Comparison of ENCODE assay signal across 8 cellular contexts in genomic region chr20:3808141-3808479, GRCh38. TPM values are rescaled to one million over a fixed set of nuclear protein-coding genes. Genes with fewer than 3 reads are reported as not detected.
A peak's percentile ranks its signal among the peaks of the same experiment; 100 is the strongest.
DNase-seq lines count a peak whose midpoint lies in the region; ATAC-seq, FAIRE-seq and TF ChIP-seq lines count a peak whose summit lies in the region.

No MANE protein-coding gene starts in this region.

- no peaks in the 10 kb centered on the region for H3K27me3 ChIP-seq in small intestine (ENCODE audit: control insufficient read depth in 2 of 2, insufficient read depth in 2 of 2, low read length in 2 of 2)

- FAIRE-seq in HTR-8/SVneo (lab: Jason Lieb, UNC) (no peak), small intestine (lab: Jason Lieb, UNC) (no peak)

- H3K36me3 ChIP-seq in small intestine (ENCODE audit: control insufficient read depth in 2 of 2, insufficient read depth in 2 of 2, low read length in 2 of 2) = peaks cover 0 to 6% of the 10 kb centered on the region in 2 donors

- H3K27ac ChIP-seq in small intestine (ENCODE audit: low read depth in 1 of 2, low read length in 1 of 2) = peak overlapping the region; percentile 83 to 95

- H3K9me3 Mint-ChIP-seq in progenitor cell of endocrine pancreas (ENCODE audit: low read depth) = no peaks in the 10 kb centered on the region

- peaks cover 11% of the 10 kb centered on the region for H3K4me1 Mint-ChIP-seq in progenitor cell of endocrine pancreas (ENCODE audit: low read depth)

- 12 to 23% (median 21%) methylated on average over 4 of the region's 4 CpGs for WGBS in small intestine, 3 donors

- peaks cover 4 to 20% of the 10 kb centered on the region in 2 donors for H3K4me1 ChIP-seq in small intestine (ENCODE audit: control insufficient read depth in 2 of 2, insufficient read depth in 1 of 2, low read depth in 1 of 2, low read length in 1 of 2)

- peaks cover 2% of the 10 kb centered on the region for H3K27me3 Mint-ChIP-seq in progenitor cell of endocrine pancreas

- H3K27ac Mint-ChIP-seq in progenitor cell of endocrine pancreas = no peak overlapping the region

- ATAC-seq in GM19023 (IDR thresholded peaks at IDR 0.05; ENCODE audit: unreplicated experiment) (no peak), GM18909 (IDR thresholded peaks at IDR 0.05; ENCODE audit: poor library complexity, unreplicated experiment) (no peak)

- H3K4me3 ChIP-seq in AG10803 (ENCODE audit: low read length) (no peak overlapping the region), small intestine (ENCODE audit: low read depth in 1 of 2, low read length in 2 of 2) (no peak overlapping the region)

- H3K4me3 Mint-ChIP-seq in progenitor cell of endocrine pancreas (ENCODE audit: low read depth) = no peak overlapping the region

- H3K9me3 ChIP-seq in small intestine (ENCODE audit: control insufficient read depth, low read depth) = no peaks in the 10 kb centered on the region

- H3K36me3 Mint-ChIP-seq in progenitor cell of endocrine pancreas (ENCODE audit: insufficient read depth) = peaks cover 14% of the 10 kb centered on the region

- DNase-seq in AG10803 (ENCODE audit: low read depth) (peak; percentile 96), HTR-8/SVneo (ENCODE audit: insufficient read length, low spot score) (peak; percentile 83), anterior cingulate cortex (lab: John Stamatoyannopoulos, UW) (peak in 47 of 58 donors; percentile 17 to 89 (median 50)), hypothalamus (lab: John Stamatoyannopoulos, UW) (peak in 33 of 51 donors; percentile 8 to 74 (median 45)), small intestine (peak; percentile 94), progenitor cell of endocrine pancreas (ENCODE audit: low spot score, unreplicated experiment) (no peak)

- TF ChIP-seq CTCF in AG10803 (conservative IDR thresholded peaks at IDR 0.05; ENCODE audit: low read length) (peak; percentile 18; the same call in 1 of the 2 replicates), progenitor cell of endocrine pancreas (IDR thresholded peaks at IDR 0.05; ENCODE audit: unreplicated experiment) (no peak)

RNA-seq across cellular contexts. Expression of gene CDC25B, which starts 12.0 kb away (rescaled TPM):
- 10 to 100 TPM; 15.7 to 53.8 (median 15.9) TPM for polyA plus RNA-seq in small intestine
- total RNA-seq in progenitor cell of endocrine pancreas = 36.7 and 37.6 TPM in 2 replicates

RNA-seq across cellular contexts. Expression of gene AP5S1, which starts 12.2 kb away (rescaled TPM):
- 10 to 100 TPM; 11.6 to 14.7 (median 12.4) TPM for polyA plus RNA-seq in small intestine
- total RNA-seq in progenitor cell of endocrine pancreas = 12.3 and 13.2 TPM in 2 replicates

RNA-seq across cellular contexts. Expression of gene CENPB, which starts 21.6 kb away (rescaled TPM):
- 10 to 100 TPM; 60.4 to 73.2 (median 60.5) TPM for polyA plus RNA-seq in small intestine
- total RNA-seq in progenitor cell of endocrine pancreas = 49.6 and 53.8 TPM in 2 replicates

RNA-seq across cellular contexts. Expression of gene SPEF1, which starts 26.9 kb away (rescaled TPM):
- polyA plus RNA-seq in small intestine = under 1 TPM in 1 of 3 donors, not detected in 2; 0.06 TPM
- total RNA-seq in progenitor cell of endocrine pancreas = 1.7 and 1.9 TPM in 2 replicates

RNA-seq across cellular contexts. Expression of gene MAVS, which starts 38.5 kb away (rescaled TPM):
- 10 to 100 TPM in 2 of 3 donors, 1 to 10 TPM in 1; 6.2 to 32.7 (median 11.6) TPM for polyA plus RNA-seq in small intestine
- 42.2 and 43.8 TPM in 2 replicates for total RNA-seq in progenitor cell of endocrine pancreas
